In the genomic region with DNA sequence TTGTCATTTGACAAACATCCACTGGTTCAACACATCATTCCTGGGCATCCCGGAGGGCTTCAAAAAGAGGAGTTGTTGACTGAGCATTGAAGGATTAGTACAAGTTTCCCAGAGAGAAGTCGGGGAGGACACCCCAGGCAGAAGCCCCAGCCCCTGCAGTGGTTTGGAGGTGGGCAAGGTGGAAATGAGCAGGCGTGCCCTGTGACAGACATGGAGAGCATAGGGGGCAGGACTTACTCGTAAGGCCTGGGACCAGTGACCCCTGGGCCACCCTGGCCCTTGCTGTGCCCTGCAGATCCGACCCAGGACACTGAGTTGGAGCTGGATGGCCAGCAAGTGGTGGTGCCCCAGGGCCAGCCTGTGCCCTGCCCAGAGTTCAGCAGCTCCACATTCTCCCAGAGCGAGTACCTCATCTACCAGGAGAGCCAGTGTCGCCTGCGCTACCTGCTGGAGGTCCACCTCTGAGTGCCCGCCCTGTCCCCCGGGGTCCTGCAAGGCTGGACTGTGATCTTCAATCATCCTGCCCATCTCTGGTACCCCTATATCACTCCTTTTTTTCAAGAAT, we compare ENCODE assay signal across 33 cellular contexts. TPM values are rescaled to one million over a fixed set of nuclear protein-coding genes. Genes with fewer than 3 reads are reported as not detected.
"Had no signal": no experiment of that assay in that cellular context is flagged by ENCODE, and none has a peak within 500 bp of the region (broad histone marks: within the 10 kb centered on the region; RNA-seq: fewer than 3 reads in every experiment).

No MANE protein-coding gene starts in this region.

- H3K36me3 Mint-ChIP-seq: activated CD4-positive, alpha-beta memory T cell treated with anti-CD3 and anti-CD28 coated beads for 36 hours; naive thymus-derived CD8-positive, alpha-beta T cell had no signal

- H3K27ac Mint-ChIP-seq: activated CD4-positive, alpha-beta memory T cell treated with anti-CD3 and anti-CD28 coated beads for 36 hours; dendritic cell treated with granulocyte-macrophage colony-stimulating factor and Interleukin-4, amounts not matched to agents 40 ng/mL and 50 ng/mL, for 4 days; endodermal cell; T-helper 17 cell had no signal

- H3K4me1 ChIP-seq: prostate gland had no signal

- DNase-seq: activated CD4-positive, alpha-beta memory T cell treated with anti-CD3 and anti-CD28 coated beads for 36 hours; activated CD4-positive, alpha-beta T cell treated with anti-CD3 and anti-CD28 coated beads for 48 hours; activated gamma-delta T cell treated with Interleukin-2 at 50 U/mL for 16 hours; activated naive CD4-positive, alpha-beta T cell treated with anti-CD3 and anti-CD28 coated beads, Interleukin-2, amount 50 U/mL, for 16 hours; activated T-cell treated with anti-CD3 and anti-CD28 coated beads, Interleukin-2, amount 50 U/mL, for 4 hours; central memory CD4-positive, alpha-beta T cell; endodermal cell; foreskin melanocyte; left cardiac atrium; mesenchymal stem cell; retina; sigmoid colon; SK-N-SH; small intestine; stimulated activated CD4-positive, alpha-beta T cell treated with anti-CD3 and anti-CD28 coated beads, Interleukin-1b, Interleukin-23, amount 100 ng/mL, for 48 hours; stimulated activated naive CD4-positive, alpha-beta T cell; T-helper 17 cell; T1000; tibial artery; WERI-Rb-1 had no signal

- H3K4me3 ChIP-seq: breast epithelium, esophagus muscularis mucosa, ovary, prostate gland, sigmoid colon, suprapubic skin, tibial artery had no signal

- H3K27ac ChIP-seq: breast epithelium, esophagus muscularis mucosa, neutrophil, ovary, prostate gland, sigmoid colon, suprapubic skin, tibial artery, WERI-Rb-1 had no signal

- ATAC-seq: activated CD4-positive, CD25-positive, alpha-beta regulatory T cell treated with anti-CD3 and anti-CD28 coated beads, Interleukin-2, amount 50 U/mL, for 24 hours; activated T-cell treated with anti-CD3 and anti-CD28 coated beads, Interleukin-2, amount 50 U/mL, for 4 hours; activated T-helper 17 cell treated with anti-CD3 and anti-CD28 coated beads, Interleukin-2, amount 50 U/mL, for 72 hours; left cardiac atrium; naive thymus-derived CD8-positive, alpha-beta T cell; T-helper 17 cell had no signal

- H3K4me1 Mint-ChIP-seq: activated T-helper 17 cell treated with anti-CD3 and anti-CD28 coated beads, Interleukin-2, amount 50 U/mL, for 72 hours; endodermal cell had no signal

- H3K9me3 ChIP-seq: breast epithelium, esophagus muscularis mucosa, neutrophil, ovary, prostate gland, sigmoid colon, SK-N-SH, suprapubic skin, tibial artery had no signal

- H3K9me3 Mint-ChIP-seq: activated CD4-positive, alpha-beta memory T cell treated with anti-CD3 and anti-CD28 coated beads for 36 hours; activated T-cell treated with anti-CD3 and anti-CD28 coated beads, Interleukin-2, amount 50 U/mL, for 4 hours; activated T-helper 17 cell treated with anti-CD3 and anti-CD28 coated beads, Interleukin-2, amount 50 U/mL, for 72 hours; dendritic cell treated with granulocyte-macrophage colony-stimulating factor and Interleukin-4, amounts not matched to agents 40 ng/mL and 50 ng/mL, for 4 days; endodermal cell; naive thymus-derived CD8-positive, alpha-beta T cell had no signal

- H3K4me3 Mint-ChIP-seq: activated CD4-positive, alpha-beta memory T cell treated with anti-CD3 and anti-CD28 coated beads for 36 hours; activated T-cell treated with anti-CD3 and anti-CD28 coated beads, Interleukin-2, amount 50 U/mL, for 4 hours; activated T-helper 17 cell treated with anti-CD3 and anti-CD28 coated beads, Interleukin-2, amount 50 U/mL, for 72 hours; dendritic cell treated with granulocyte-macrophage colony-stimulating factor and Interleukin-4, amounts not matched to agents 40 ng/mL and 50 ng/mL, for 4 days; endodermal cell; naive thymus-derived CD8-positive, alpha-beta T cell; T-helper 17 cell had no signal

- H3K27me3 ChIP-seq: breast epithelium, esophagus muscularis mucosa, neutrophil, ovary, sigmoid colon, suprapubic skin, tibial artery had no signal

- H3K36me3 ChIP-seq: breast epithelium, neutrophil, ovary, prostate gland, WERI-Rb-1 had no signal

RNA-seq across cellular contexts. Expression of gene GPR62, which starts 7.1 kb away (rescaled TPM):
- total RNA-seq: activated CD4-positive, alpha-beta memory T cell treated with anti-CD3 and anti-CD28 coated beads for 36 hours; activated CD8-positive, alpha-beta memory T cell treated with anti-CD3 and anti-CD28 coated beads for 36 hours; activated T-cell treated with anti-CD3 and anti-CD28 coated beads, Interleukin-2, amount 50 U/mL, for 4 hours; activated T-helper 17 cell treated with anti-CD3 and anti-CD28 coated beads, Interleukin-2, amount 50 U/mL, for 72 hours; lower leg skin; naive thymus-derived CD8-positive, alpha-beta T cell; suprapubic skin; T-helper 17 cell; urinary bladder had no signal
- polyA plus RNA-seq: naive thymus-derived CD8-positive, alpha-beta T cell had no signal
